In the genomic region with DNA sequence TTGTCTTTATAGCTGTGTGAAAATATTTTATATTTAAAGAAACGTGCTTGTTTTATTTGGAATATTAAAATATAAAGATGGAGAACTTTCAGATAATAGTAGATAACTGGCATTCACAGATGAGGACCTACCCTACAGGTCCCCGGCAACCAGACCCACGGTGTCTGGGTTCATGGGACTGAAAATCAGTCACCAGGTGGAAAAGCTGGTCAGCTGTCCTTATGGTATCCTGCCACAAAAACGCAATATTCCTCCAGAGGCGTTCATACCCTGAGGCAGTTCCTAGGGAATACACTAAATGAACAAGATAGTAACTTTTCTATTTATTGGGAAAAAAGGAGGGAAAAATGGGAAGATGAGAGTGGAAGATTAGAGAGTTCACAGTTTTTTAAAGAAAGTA, we compare ENCODE assay signal across 14 cellular contexts. TPM values are rescaled to one million over a fixed set of nuclear protein-coding genes. Genes with fewer than 3 reads are reported as not detected.
DNase-seq lines count a peak whose midpoint lies in the region; ATAC-seq and TF ChIP-seq lines count a peak whose summit lies in the region.
"Had no signal": no experiment of that assay in that cellular context is flagged by ENCODE, and none has a peak within 500 bp of the region (broad histone marks: within the 10 kb centered on the region; RNA-seq: fewer than 3 reads in every experiment).

No MANE protein-coding gene starts in this region.

- no peak overlapping the region for H3K4me2 ChIP-seq in GM23248 (ENCODE audit: unreplicated experiment)

- in situ Hi-C loops in GM23248 (cut with MboI), result no loop called here

- peaks cover 35% of the 10 kb centered on the region for H3K4me1 Mint-ChIP-seq in CD8-positive, alpha-beta T cell (ENCODE audit: low read depth)
- H3K4me1 Mint-ChIP-seq in activated B cell treated with CpG ODN at 0.5 μM for 24 hours, result peaks cover 57% of the 10 kb centered on the region

- no peak overlapping the region for H3K4me3 ChIP-seq in CD8-positive, alpha-beta T cell (ENCODE audit: low read depth, low read length)
- H3K4me3 ChIP-seq in GM23248, result no peak overlapping the region
- no peak overlapping the region for H3K4me3 ChIP-seq in mucosa of stomach (ENCODE audit: low read length)

- no peak for TF ChIP-seq CTCF in CD8-positive, alpha-beta T cell (IDR thresholded peaks at IDR 0.05)
- TF ChIP-seq CTCF in activated B cell treated with CpG ODN at 0.5 μM for 24 hours (IDR thresholded peaks at IDR 0.05), result no peak

- peak overlapping the region; percentile 74 for H3K4me3 Mint-ChIP-seq in CD8-positive, alpha-beta T cell
- peak overlapping the region; percentile 82 for H3K4me3 Mint-ChIP-seq in activated B cell treated with CpG ODN at 0.5 μM for 24 hours

- no peaks in the 10 kb centered on the region for H3K36me3 Mint-ChIP-seq in CD8-positive, alpha-beta T cell
- peaks cover 26% of the 10 kb centered on the region for H3K36me3 Mint-ChIP-seq in activated B cell treated with CpG ODN at 0.5 μM for 24 hours (ENCODE audit: low read depth)

- CTCF ChIA-PET in CD8-positive, alpha-beta T cell (lab: Charles Lee), result interaction anchor here (0.7 to 2.7 kb wide), 13 partner anchors 8 to 283 kb away, joined by 3 to 53 read pairs (median 4); a partner anchor contains a TSS
- CTCF ChIA-PET in activated B cell treated with CpG ODN at 0.5 μM for 24 hours (lab: Charles Lee), result interaction anchor here (0.7 to 3.9 kb wide), 12 partner anchors 37 to 310 kb away, joined by 3 to 73 read pairs (median 4); a partner anchor contains a TSS

- H3K9me2 ChIP-seq in GM23248 (ENCODE audit: insufficient read depth), result no peaks in the 10 kb centered on the region

- no peak for ATAC-seq in CD8-positive, alpha-beta T cell
- ATAC-seq in activated B cell treated with CpG ODN at 0.5 μM for 24 hours (ENCODE audit: low read depth) (no peak), HG03095 (IDR thresholded peaks at IDR 0.05; ENCODE audit: unreplicated experiment) (no peak)

- H2AFZ ChIP-seq in GM23248, result peak overlapping the region; percentile 80; the same call in 1 of the 2 replicates

- H3K9ac ChIP-seq in GM23248 (no peak overlapping the region), mucosa of stomach (ENCODE audit: low read length) (peak overlapping the region; percentile 56)

- intact Hi-C loops in CD8-positive, alpha-beta T cell (cut with DNase I, micrococcal nuclease), result loop anchor here (5.0 to 10.0 kb wide), 4 partner anchors 53 to 1171 kb away; a partner anchor contains a TSS
- intact Hi-C loops in activated B cell treated with CpG ODN at 0.5 μM for 24 hours (cut with micrococcal nuclease), result loop anchor here (5.0 kb wide), 4 partner anchors 177 to 793 kb away; a partner anchor contains a TSS
- intact Hi-C loops in posterior cingulate gyrus (cut with DNase I), result loop anchor here (5.0 kb wide), 1 partner anchor 98 kb away; no protein-coding TSS in a partner anchor

- no peaks in the 10 kb centered on the region for H3K9me3 ChIP-seq in CD8-positive, alpha-beta T cell (ENCODE audit: low read length)
- H3K9me3 ChIP-seq in GM23248 (ENCODE audit: low read depth), result no peaks in the 10 kb centered on the region
- H3K9me3 ChIP-seq in mucosa of stomach (ENCODE audit: control insufficient read depth, low read length), result no peaks in the 10 kb centered on the region

- no peaks in the 10 kb centered on the region for H4K20me1 ChIP-seq in GM23248 (ENCODE audit: insufficient read depth)

- no peaks in the 10 kb centered on the region for H3K36me3 ChIP-seq in CD8-positive, alpha-beta T cell (ENCODE audit: insufficient read depth, low read length)
- H3K36me3 ChIP-seq in GM23248 (ENCODE audit: low read depth), result no peaks in the 10 kb centered on the region
- H3K36me3 ChIP-seq in mucosa of stomach (ENCODE audit: control insufficient read depth, insufficient read depth, low read length), result no peaks in the 10 kb centered on the region

- H3K27me3 ChIP-seq in CD8-positive, alpha-beta T cell (ENCODE audit: insufficient read depth, low read length), result no peaks in the 10 kb centered on the region
- H3K27me3 ChIP-seq in GM23248 (replicated peaks; ENCODE audit: insufficient read depth) (no peaks in the 10 kb centered on the region), mucosa of stomach (ENCODE audit: control insufficient read depth, insufficient read depth, low read length) (no peaks in the 10 kb centered on the region)

- POLR2A ChIA-PET in CD8-positive, alpha-beta T cell (lab: Charles Lee), result interaction anchor here (0.6 to 1.3 kb wide), 3 partner anchors 25 to 876 kb away, joined by 3 read pairs; a partner anchor contains a TSS
- POLR2A ChIA-PET in activated B cell treated with CpG ODN at 0.5 μM for 24 hours (lab: Charles Lee), result interaction anchor here (0.5 to 4.6 kb wide), 21 partner anchors 9 to 327 kb away, joined by 3 to 88 read pairs (median 6); a partner anchor contains a TSS

- no peak for DNase-seq in CD8-positive, alpha-beta T cell
- no peak for DNase-seq in GM23248
- no peak for DNase-seq in activated B cell treated with CpG ODN at 0.5 μM for 24 hours
- no peak for DNase-seq in stimulated activated naive CD4-positive, alpha-beta T cell treated with Interleukin-2 at 50 U/mL for 16 hours (lab: John Stamatoyannopoulos, UW)
- DNase-seq in Ammon's horn (ENCODE audit: low spot score), result no peak
- DNase-seq in posterior cingulate gyrus, result no peak
- DNase-seq: activated CD4-positive, alpha-beta T cell treated with anti-CD3 and anti-CD28 coated beads, Interleukin-2, amount 50 U/mL, for 4 hours; DMS 273 treated with DMSO at 0.1 percent for 48 hours; NCI-H1092; NCI-H69; stimulated activated CD4-positive, alpha-beta T cell treated with anti-CD3 and anti-CD28 coated beads, Interleukin-15, amount 100 ng/mL, for 24 hours had no signal

- peaks cover 22% of the 10 kb centered on the region for H3F3A ChIP-seq in GM23248 (ENCODE audit: insufficient read depth)

- no peak overlapping the region for H3K27ac ChIP-seq in CD8-positive, alpha-beta T cell (ENCODE audit: low read depth, low read length)
- H3K27ac ChIP-seq in GM23248, result no peak overlapping the region
- H3K27ac ChIP-seq: SK-N-MC had no signal

- H3K27ac Mint-ChIP-seq in CD8-positive, alpha-beta T cell, result peak overlapping the region; percentile 62
- H3K27ac Mint-ChIP-seq in activated B cell treated with CpG ODN at 0.5 μM for 24 hours, result peak overlapping the region; percentile 94

- H3K9me3 Mint-ChIP-seq in CD8-positive, alpha-beta T cell, result no peaks in the 10 kb centered on the region
- H3K9me3 Mint-ChIP-seq in activated B cell treated with CpG ODN at 0.5 μM for 24 hours, result no peaks in the 10 kb centered on the region

- H3K79me2 ChIP-seq in GM23248 (ENCODE audit: insufficient read depth), result no peaks in the 10 kb centered on the region

- 73 to 77% methylated on average over 5 of the region's 5 CpGs for WGBS in GM23248 (ENCODE audit: low coverage in 1 of 2, low lambda C conversion rate in 2 of 2, missing lambda C conversion rate in 2 of 2), 2 experiments

- no peaks in the 10 kb centered on the region for H3K27me3 Mint-ChIP-seq in CD8-positive, alpha-beta T cell (ENCODE audit: low read depth)
- H3K27me3 Mint-ChIP-seq in activated B cell treated with CpG ODN at 0.5 μM for 24 hours, result no peaks in the 10 kb centered on the region

- H3K4me1 ChIP-seq in CD8-positive, alpha-beta T cell (ENCODE audit: insufficient read depth, low read length), result peaks cover 17% of the 10 kb centered on the region
- H3K4me1 ChIP-seq in GM23248 (ENCODE audit: insufficient read depth) (peaks cover 20% of the 10 kb centered on the region), mucosa of stomach (ENCODE audit: control insufficient read depth, insufficient read depth, low read length) (peaks cover 13% of the 10 kb centered on the region)

RNA-seq across cellular contexts. Expression of a gene that starts 1.2 kb away (rescaled TPM):
- total RNA-seq in CD8-positive, alpha-beta T cell, result under 1 TPM; 0.31 to 0.60 TPM
- 0.76 and 3.4 TPM in 2 replicates for total RNA-seq in GM23248 (2014; rRNA removed; shearing (Covaris generic))
- polyA plus RNA-seq in GM23248 (2016; fragmentation: Nextera tagmentation; extraction: Ambion mirVana), result 0.36 and 0.37 TPM in 2 replicates
- total RNA-seq in activated B cell treated with CpG ODN at 0.5 μM for 24 hours, result 59.1 and 64.7 TPM in 2 replicates

RNA-seq across cellular contexts. Expression of a gene that starts 12.1 kb away (rescaled TPM):
- total RNA-seq in CD8-positive, alpha-beta T cell, result not detected
- 300 and 318 TPM in 2 replicates for total RNA-seq in GM23248 (2014; rRNA removed; shearing (Covaris generic))
- polyA plus RNA-seq in GM23248 (2016; fragmentation: Nextera tagmentation; extraction: Ambion mirVana), result 237 and 238 TPM in 2 replicates
- total RNA-seq in activated B cell treated with CpG ODN at 0.5 μM for 24 hours, result 3.3 and 4.5 TPM in 2 replicates

RNA-seq across cellular contexts. Expression of a gene that starts 50.9 kb away (rescaled TPM):
- 10 to 100 TPM; 10.1 to 13.4 TPM for total RNA-seq in CD8-positive, alpha-beta T cell
- not detected in 2 replicates for total RNA-seq in GM23248 (2014; rRNA removed; shearing (Covaris generic))
- 0.11 TPM in 1 of 2 replicates, not detected in the other for polyA plus RNA-seq in GM23248 (2016; fragmentation: Nextera tagmentation; extraction: Ambion mirVana)
- 39.6 and 43.0 TPM in 2 replicates for total RNA-seq in activated B cell treated with CpG ODN at 0.5 μM for 24 hours

Comparison
In these comparisons a context has a peak if more than half of its experiments do, and no peak if none do; other contexts are left out.
1. RNA of a gene that starts 1.2 kb away (total RNA-seq): 59.1 to 64.7 TPM in activated B cell treated with CpG ODN at 0.5 μM for 24 hours; 0.76 to 3.4 TPM in GM23248 and 0.31 to 0.60 TPM in CD8-positive, alpha-beta T cell; every median in the first group is over 10 times any median in the second.
2. RNA of a gene that starts 12.1 kb away (total RNA-seq): 300 to 318 TPM in GM23248; 3.3 to 4.5 TPM in activated B cell treated with CpG ODN at 0.5 μM for 24 hours and not detected in CD8-positive, alpha-beta T cell; every median in the first group is over 10 times any median in the second.
3. RNA of a gene that starts 50.9 kb away (total RNA-seq): 39.6 to 43.0 TPM in activated B cell treated with CpG ODN at 0.5 μM for 24 hours and 10.1 to 13.4 TPM in CD8-positive, alpha-beta T cell; not detected in GM23248; every median in the first group is over 10 times any median in the second.